19 cellular contexts compared by ENCODE assay signal in genomic region chr15:65401607-65402240, GRCh38. TPM values are rescaled to one million over a fixed set of nuclear protein-coding genes. Genes with fewer than 3 reads are reported as not detected.
DNase-seq lines count a peak whose midpoint lies in the region; ATAC-seq, FAIRE-seq and TF ChIP-seq lines count a peak whose summit lies in the region.
"Had no signal": no experiment of that assay in that cellular context is flagged by ENCODE, and none has a peak within 500 bp of the region (broad histone marks: within the 10 kb centered on the region; RNA-seq: fewer than 3 reads in every experiment).

No MANE protein-coding gene starts in this region.

- H3K27ac Mint-ChIP-seq in GM23338 (no peak overlapping the region), MCF 10A (ENCODE audit: low read depth, unreplicated experiment) (no peak overlapping the region)
- H3K27ac Mint-ChIP-seq: activated naive CD4-positive, alpha-beta T cell treated with anti-CD3 and anti-CD28 coated beads, Interleukin-2, amount 10 ng/mL, durations not matched to agents 7 days and 5 days; naive thymus-derived CD8-positive, alpha-beta T cell had no signal

- H3K9me3 ChIP-seq in RWPE2 (ENCODE audit: severe bottlenecking) (no peaks in the 10 kb centered on the region), kidney (ENCODE audit: control insufficient read depth in 1 of 2, low read length in 2 of 2) (no peaks in the 10 kb centered on the region), skeletal muscle tissue (ENCODE audit: control insufficient read depth in 3 of 3, low read length in 3 of 3) (no peaks in the 10 kb centered on the region)

- H3K27ac ChIP-seq in GM23338 (ENCODE audit: low read depth) (no peak overlapping the region), RWPE2 (ENCODE audit: poor library complexity, severe bottlenecking) (no peak overlapping the region), kidney (ENCODE audit: low read depth in 2 of 2, low read length in 2 of 2) (no peak overlapping the region), skeletal muscle tissue (ENCODE audit: low read depth, low read length) (peak overlapping the region; percentile 67)
- H3K27ac ChIP-seq: cardiac muscle cell, PC-9 had no signal

- TF ChIP-seq CTCF in GM23338 (conservative IDR thresholded peaks at IDR 0.05; ENCODE audit: low read depth in 2 of 2) (no peak), RWPE2 (IDR thresholded peaks at IDR 0.05; ENCODE audit: poor library complexity, severe bottlenecking) (peak; percentile 2), kidney (IDR thresholded peaks at IDR 0.05; ENCODE audit: borderline replicate concordance, extremely low read depth, insufficient read depth) (no peak), MCF 10A (IDR thresholded peaks at IDR 0.05; ENCODE audit: unreplicated experiment) (no peak)

- H3K9me3 Mint-ChIP-seq in GM23338 (no peaks in the 10 kb centered on the region), MCF 10A (ENCODE audit: unreplicated experiment) (no peaks in the 10 kb centered on the region)
- H3K9me3 Mint-ChIP-seq: activated naive CD4-positive, alpha-beta T cell treated with anti-CD3 and anti-CD28 coated beads, Interleukin-2, amount 10 ng/mL, durations not matched to agents 7 days and 5 days; naive thymus-derived CD8-positive, alpha-beta T cell had no signal

- H3K9ac ChIP-seq in kidney (ENCODE audit: low read length in 2 of 2): no peak overlapping the region
- peak overlapping the region in 2 of 3 donors; percentile 5 to 16 for H3K9ac ChIP-seq in skeletal muscle tissue (ENCODE audit: low read depth in 1 of 3, low read length in 3 of 3)

- no peaks in the 10 kb centered on the region for H3K9me2 ChIP-seq in GM23338 (ENCODE audit: insufficient read depth)

- H3K36me3 ChIP-seq in GM23338 (ENCODE audit: insufficient read depth) (peaks cover 6% of the 10 kb centered on the region; the same call in 1 of the 2 replicates), RWPE2 (ENCODE audit: low read depth) (no peaks in the 10 kb centered on the region), kidney (ENCODE audit: control insufficient read depth in 1 of 2, insufficient read depth in 2 of 2, low read length in 2 of 2) (no peaks in the 10 kb centered on the region), skeletal muscle tissue (ENCODE audit: control insufficient read depth in 3 of 3, insufficient read depth in 3 of 3, low read length in 3 of 3) (peaks cover 0 to 2% (median 0%) of the 10 kb centered on the region in 3 donors)
- H3K36me3 ChIP-seq: cardiac muscle cell had no signal

- no peaks in the 10 kb centered on the region for H3K79me2 ChIP-seq in GM23338 (replicated peaks; ENCODE audit: insufficient read depth)

- H4K20me1 ChIP-seq in GM23338 (replicated peaks; ENCODE audit: insufficient read depth): peaks cover 6% of the 10 kb centered on the region; the same call in 1 of the 2 replicates

- no peak for FAIRE-seq in kidney (lab: Jason Lieb, UNC)
- FAIRE-seq: D721Med had no signal

- H3K4me3 ChIP-seq in GM23338: no peak overlapping the region
- H3K4me3 ChIP-seq in RWPE2 (ENCODE audit: severe bottlenecking): no peak overlapping the region
- H3K4me3 ChIP-seq in kidney (ENCODE audit: low read length in 2 of 2): no peak overlapping the region
- H3K4me3 ChIP-seq in skeletal muscle tissue (ENCODE audit: low read length in 3 of 3): no peak overlapping the region
- H3K4me3 ChIP-seq: cardiac muscle cell, PC-9, skin epidermis had no signal

- H3K4me1 Mint-ChIP-seq in GM23338 (peaks cover 41% of the 10 kb centered on the region), MCF 10A (ENCODE audit: insufficient read depth, unreplicated experiment) (no peaks in the 10 kb centered on the region)
- H3K4me1 Mint-ChIP-seq: CD14-positive monocyte had no signal

- CTCF ChIA-PET in MCF 10A (lab: Yijun Ruan, JAX): interaction anchor here (0.6 to 6.0 kb wide), 10 partner anchors 9 to 232 kb away, joined by 3 to 34 read pairs (median 4); no protein-coding TSS in a partner anchor

- H3K4me3 Mint-ChIP-seq in GM23338: no peak overlapping the region
- no peak overlapping the region for H3K4me3 Mint-ChIP-seq in MCF 10A (ENCODE audit: unreplicated experiment)
- H3K4me3 Mint-ChIP-seq: activated naive CD4-positive, alpha-beta T cell treated with anti-CD3 and anti-CD28 coated beads, Interleukin-2, amount 10 ng/mL, durations not matched to agents 7 days and 5 days; CD14-positive monocyte; naive thymus-derived CD8-positive, alpha-beta T cell had no signal

- intact Hi-C loops in kidney (cut with DNase I): no loop called here
- intact Hi-C loops in left colon (cut with DNase I, micrococcal nuclease): no loop called here
- intact Hi-C loops in MCF 10A (cut with micrococcal nuclease): loop anchor here (1.0 kb wide), 1 partner anchor 34 kb away; no protein-coding TSS in a partner anchor

- no TSS peak for BruUV-seq in MCF 10A (replicated peaks; lab: Mats Ljungman, UMichigan)

- POLR2A ChIA-PET in MCF 10A (lab: Yijun Ruan, JAX): no interaction called here

- H3K27me3 ChIP-seq in GM23338 (ENCODE audit: insufficient read depth): peaks cover 29% of the 10 kb centered on the region
- peaks cover 27% of the 10 kb centered on the region for H3K27me3 ChIP-seq in RWPE2 (ENCODE audit: insufficient read depth, poor library complexity, severe bottlenecking)
- H3K27me3 ChIP-seq in skeletal muscle tissue (ENCODE audit: control insufficient read depth in 3 of 3, insufficient read depth in 3 of 3, low read length in 3 of 3): peaks cover 0 to 4% (median 0%) of the 10 kb centered on the region in 3 donors

- DNase-seq in GM23338 (ENCODE audit: low spot score): no peak
- no peak for DNase-seq in RWPE2 (ENCODE audit: low spot score)
- peak; percentile 33 for DNase-seq in kidney
- DNase-seq in left colon: no peak
- DNase-seq in MCF 10A (ENCODE audit: unreplicated experiment): no peak
- DNase-seq: activated CD8-positive, alpha-beta memory T cell treated with anti-CD3 and anti-CD28 coated beads for 24 hours; cortex of kidney; foreskin melanocyte; left ventricle myocardium superior; naive thymus-derived CD8-positive, alpha-beta T cell; SIG-M5 had no signal

- peaks cover 10% of the 10 kb centered on the region; the same call in 1 of the 2 replicates for H3F3A ChIP-seq in GM23338 (replicated peaks; ENCODE audit: low read depth)

- peak overlapping the region; percentile 21; the same call in 1 of the 2 replicates for H2AFZ ChIP-seq in GM23338
- H2AFZ ChIP-seq: PC-9 had no signal

- ATAC-seq in GM23338 (peak; percentile 11), RWPE2 (ENCODE audit: low read depth) (no peak; the same call in 2 of the 3 replicates), left colon (no peak), GM18907 (IDR thresholded peaks at IDR 0.05; ENCODE audit: unreplicated experiment) (no peak)

- H3K4me1 ChIP-seq in GM23338 (ENCODE audit: insufficient read depth) (peaks cover 23% of the 10 kb centered on the region), RWPE2 (ENCODE audit: insufficient read depth, poor library complexity, severe bottlenecking) (no peaks in the 10 kb centered on the region), kidney (ENCODE audit: control insufficient read depth in 1 of 2, insufficient read depth in 1 of 2, low read depth in 1 of 2, low read length in 2 of 2) (peaks cover 0 to 3% of the 10 kb centered on the region in 2 donors), skeletal muscle tissue (ENCODE audit: control insufficient read depth in 3 of 3, insufficient read depth in 3 of 3, low read length in 3 of 3) (peaks cover 33 to 50% (median 34%) of the 10 kb centered on the region in 3 donors)

- peaks cover 20% of the 10 kb centered on the region for H3K27me3 Mint-ChIP-seq in GM23338 (ENCODE audit: insufficient read depth, low read depth, poor library complexity)
- peaks cover 27% of the 10 kb centered on the region for H3K27me3 Mint-ChIP-seq in MCF 10A (ENCODE audit: insufficient read depth, unreplicated experiment)

- H3K4me2 ChIP-seq in GM23338: no peak overlapping the region; the same call in 1 of the 2 replicates
- H3K4me2 ChIP-seq: PC-9 had no signal

- H3K36me3 Mint-ChIP-seq in GM23338 (ENCODE audit: low read depth) (peaks cover 4% of the 10 kb centered on the region; the same call in 1 of the 3 replicates), MCF 10A (ENCODE audit: insufficient read depth, unreplicated experiment) (peaks cover 2% of the 10 kb centered on the region)
- H3K36me3 Mint-ChIP-seq: activated naive CD4-positive, alpha-beta T cell treated with anti-CD3 and anti-CD28 coated beads, Interleukin-2, amount 10 ng/mL, durations not matched to agents 7 days and 5 days; CD14-positive monocyte; naive thymus-derived CD8-positive, alpha-beta T cell had no signal

TF ChIP-seq in GM23338, 12 proteins besides CTCF, POLR2A, EP300 and RAD21 (continues in another document):
- no peak for TF ChIP-seq ETS1 (IDR thresholded peaks at IDR 0.05)

RNA-seq across cellular contexts. Expression of gene IGDCC4, which starts 21.0 kb away (rescaled TPM):
- 8.4 and 9.6 TPM in 2 replicates for total RNA-seq in GM23338 (2014; rRNA removed; shearing (Covaris generic))
- polyA plus RNA-seq in GM23338 (2016; fragmentation: Nextera tagmentation; extraction: Ambion mirVana): 7.2 and 7.5 TPM in 2 replicates
- 4.3 TPM for total RNA-seq in kidney
- polyA plus RNA-seq in kidney (ENCODE audit: insufficient read depth, low read depth, low replicate concordance): 0.17 TPM
- 35.5 TPM for total RNA-seq in skeletal muscle tissue
- 1 to 10 TPM in 1 of 2 donors, under 1 TPM in 1; 0.43 to 1.7 TPM for total RNA-seq in left colon
- 0.12 TPM in 1 of 2 replicates, not detected in the other for total RNA-seq in MCF 10A (2022)
- polyA plus RNA-seq: CD14-positive monocyte had no signal

RNA-seq across cellular contexts. Expression of gene IGDCC3, which starts 23.9 kb away (rescaled TPM):
- 26.3 and 30.7 TPM in 2 replicates for total RNA-seq in GM23338 (2014; rRNA removed; shearing (Covaris generic))
- 15.3 and 16.4 TPM in 2 replicates for polyA plus RNA-seq in GM23338 (2016; fragmentation: Nextera tagmentation; extraction: Ambion mirVana)
- 0.22 TPM for total RNA-seq in kidney
- polyA plus RNA-seq in kidney (ENCODE audit: insufficient read depth, low read depth, low replicate concordance): 0.49 TPM
- total RNA-seq in skeletal muscle tissue: 1.0 TPM
- under 1 TPM in 1 of 2 donors, not detected in 1; 0.25 TPM for total RNA-seq in left colon
- total RNA-seq in MCF 10A (2022): not detected in 2 replicates
- total RNA-seq: naive thymus-derived CD8-positive, alpha-beta T cell had no signal
- polyA plus RNA-seq: CD14-positive monocyte; naive thymus-derived CD8-positive, alpha-beta T cell had no signal

Comparison
In these comparisons a context has a peak if more than half of its experiments do, and no peak if none do; other contexts are left out.
1. H3K9ac ChIP-seq: peak in skeletal muscle tissue (2 of 3); none in kidney (0 of 2).
2. RNA of gene IGDCC3, which starts 23.9 kb away (total RNA-seq): 26.3 to 30.7 TPM in GM23338; 1.0 TPM in skeletal muscle tissue (single experiment), 0.25 TPM in left colon, 0.22 TPM in kidney (single experiment) and not detected in MCF 10A; every median in the first group is over 10 times any median in the second.